ENCODE assay signal across 26 cellular contexts in genomic region chr2:77767388-77768076, GRCh38.
"Had no signal": no experiment of that assay in that cellular context is flagged by ENCODE, and none has a peak within 500 bp of the region (broad histone marks: within the 10 kb centered on the region; RNA-seq: fewer than 3 reads in every experiment).

No MANE protein-coding gene starts in this region.

- H3K27me3 ChIP-seq: heart right ventricle, hepatocyte, neutrophil, right atrium auricular region, right lobe of liver, tibial nerve, vagina had no signal

- H3K27ac Mint-ChIP-seq: naive thymus-derived CD8-positive, alpha-beta T cell; nephron; progenitor cell of endocrine pancreas; stimulated activated memory B cell treated with anti-CD40 and anti-IgM and Interleukin-4, amounts not matched to agents 10 μg/mL and 1 μg/mL and 100 μg/mL, for 72 hours; stimulated activated naive CD8-positive, alpha-beta T cell treated with anti-CD3 and anti-CD28 coated beads, Interleukin-15, amount 100 ng/mL, for 72 hours had no signal

- H3K27me3 Mint-ChIP-seq: naive thymus-derived CD8-positive, alpha-beta T cell; progenitor cell of endocrine pancreas; stimulated activated memory B cell treated with anti-CD40 and anti-IgM and Interleukin-4, amounts not matched to agents 10 μg/mL and 1 μg/mL and 100 μg/mL, for 72 hours; stimulated activated naive CD8-positive, alpha-beta T cell treated with anti-CD3 and anti-CD28 coated beads, Interleukin-15, amount 100 ng/mL, for 72 hours had no signal

- ATAC-seq: naive thymus-derived CD8-positive, alpha-beta T cell; stimulated activated memory B cell treated with anti-CD40 and anti-IgM and Interleukin-4, amounts not matched to agents 10 μg/mL and 1 μg/mL and 100 μg/mL, for 72 hours; stimulated activated naive CD8-positive, alpha-beta T cell treated with anti-CD3 and anti-CD28 coated beads, Interleukin-15, amount 100 ng/mL, for 72 hours had no signal

- H3K79me2 ChIP-seq: hepatocyte, parathyroid adenoma had no signal

- H3K36me3 ChIP-seq: heart right ventricle, left ventricle myocardium inferior, neutrophil, right atrium auricular region, right lobe of liver, tibial nerve, vagina had no signal

- H3K4me1 ChIP-seq: heart right ventricle, left ventricle myocardium inferior, parathyroid adenoma, right atrium auricular region, right lobe of liver, tibial nerve, vagina had no signal

- H3K9ac ChIP-seq: parathyroid adenoma had no signal

- H3K9me3 ChIP-seq: neutrophil, right atrium auricular region, right lobe of liver, vagina had no signal

- H3K27ac ChIP-seq: heart right ventricle, hepatocyte, left ventricle myocardium inferior, neutrophil, parathyroid adenoma, right atrium auricular region, right lobe of liver, tibial nerve, vagina had no signal

- H3K4me3 Mint-ChIP-seq: naive thymus-derived CD8-positive, alpha-beta T cell; nephron; neural crest cell; stimulated activated memory B cell treated with anti-CD40 and anti-IgM and Interleukin-4, amounts not matched to agents 10 μg/mL and 1 μg/mL and 100 μg/mL, for 72 hours; stimulated activated naive CD8-positive, alpha-beta T cell treated with anti-CD3 and anti-CD28 coated beads, Interleukin-15, amount 100 ng/mL, for 72 hours had no signal

- H3K36me3 Mint-ChIP-seq: stimulated activated memory B cell treated with anti-CD40 and anti-IgM and Interleukin-4, amounts not matched to agents 10 μg/mL and 1 μg/mL and 100 μg/mL, for 72 hours had no signal

- H3K4me3 ChIP-seq: heart right ventricle, hepatocyte, left ventricle myocardium inferior, right atrium auricular region, right lobe of liver, smooth muscle cell, tibial nerve, vagina had no signal

- H3K4me1 Mint-ChIP-seq: naive thymus-derived CD8-positive, alpha-beta T cell; nephron; neural crest cell; stimulated activated memory B cell treated with anti-CD40 and anti-IgM and Interleukin-4, amounts not matched to agents 10 μg/mL and 1 μg/mL and 100 μg/mL, for 72 hours; stimulated activated naive CD8-positive, alpha-beta T cell treated with anti-CD3 and anti-CD28 coated beads, Interleukin-15, amount 100 ng/mL, for 72 hours had no signal

- DNase-seq: heart right ventricle; islet precursor cell; left ventricle myocardium inferior; mammary epithelial cell; mesenchymal stem cell; naive thymus-derived CD8-positive, alpha-beta T cell; occipital lobe; right lobe of liver; stimulated activated CD4-positive, alpha-beta T cell treated with anti-CD3 and anti-CD28 coated beads, Interleukin-1b, Interleukin-23, amount 100 ng/mL, for 48 hours; stimulated activated CD4-positive, alpha-beta T cell treated with anti-CD3 and anti-CD28 coated beads, Interleukin-2, amount 100 ng/mL, for 48 hours; stimulated activated CD4-positive, alpha-beta T cell treated with anti-CD3 and anti-CD28 coated beads, Interleukin-4, amount 100 ng/mL, for 4 hours; stimulated activated CD8-positive, alpha-beta memory T cell treated with anti-CD3 and anti-CD28 coated beads, Interleukin-4, amount 100 ng/mL, for 48 hours; stimulated activated naive CD4-positive, alpha-beta T cell treated with Interleukin-2 at 50 U/mL for 16 hours; stimulated activated naive CD8-positive, alpha-beta T cell treated with anti-CD3 and anti-CD28 coated beads, Interleukin-15, amount 100 ng/mL, for 72 hours; substantia nigra had no signal

- H3K4me2 ChIP-seq: hepatocyte, smooth muscle cell had no signal

- H2AFZ ChIP-seq: hepatocyte, parathyroid adenoma had no signal
